Comparison of ENCODE assay signal across 1 cellular context in the genomic region with DNA sequence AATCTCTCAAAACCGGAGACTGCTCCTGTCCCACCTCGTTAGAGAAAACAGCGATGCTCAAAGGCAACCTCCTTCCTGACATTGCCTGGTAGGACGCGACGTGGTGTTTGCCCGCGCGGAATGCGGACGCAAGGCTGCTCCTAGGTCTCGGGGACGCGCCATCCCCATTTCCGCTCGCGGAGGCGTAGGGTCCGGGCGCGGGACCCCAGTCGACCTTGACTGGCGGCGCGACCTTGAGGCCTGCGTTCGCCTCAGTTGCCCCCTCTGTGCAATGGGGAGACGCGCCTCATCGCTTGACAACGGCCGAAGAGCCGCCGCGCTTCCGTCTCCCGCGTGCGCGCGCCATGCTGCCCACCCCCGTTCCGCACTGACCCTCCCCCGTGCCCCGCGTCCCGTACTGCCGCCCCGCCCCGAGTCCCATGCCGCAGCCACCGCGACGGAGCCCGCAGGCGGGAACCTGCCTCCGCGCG.
TF ChIP-seq lines count a peak whose summit lies in the region.

No MANE protein-coding gene starts in this region.

TF ChIP-seq in HepG2, 621 proteins besides CTCF, POLR2A, EP300 and RAD21 (continued from another document and continues in another):
- TF ChIP-seq ZNF124 (CRISPR knock-in tag; IDR thresholded peaks at IDR 0.05) (no peak), ZNF24 (IDR thresholded peaks at IDR 0.05) (no peak), ZFX (CRISPR knock-in tag; IDR thresholded peaks at IDR 0.05; ENCODE audit: low read depth) (no peak; the same call in 1 of the 2 replicates), SETDB1 (CRISPR knock-in tag; IDR thresholded peaks at IDR 0.05; ENCODE audit: borderline replicate concordance) (no peak), ZFYVE20 (CRISPR knock-in tag; IDR thresholded peaks at IDR 0.05; ENCODE audit: borderline replicate concordance, low read depth) (no peak), ZBTB7B (CRISPR knock-in tag; IDR thresholded peaks at IDR 0.05) (0 out of 2 replicates have a peak, but pooled peaks have one; percentile 73), ZNF678 (CRISPR knock-in tag; IDR thresholded peaks at IDR 0.05) (no peak; the same call in 1 of the 2 replicates), GTF2F1 (IDR thresholded peaks at IDR 0.05; ENCODE audit: low read length) (no peak), STAT6 (CRISPR knock-in tag; IDR thresholded peaks at IDR 0.05; ENCODE audit: borderline replicate concordance) (no peak), DPF2 (CRISPR knock-in tag; IDR thresholded peaks at IDR 0.05; ENCODE audit: borderline replicate concordance, low read depth) (no peak), FIP1L1 (IDR thresholded peaks at IDR 0.05; ENCODE audit: borderline replicate concordance, insufficient read depth, low read depth, low read length) (no peak), CENPX (CRISPR knock-in tag; IDR thresholded peaks at IDR 0.05) (no peak), ZSCAN31 (CRISPR knock-in tag; IDR thresholded peaks at IDR 0.05; ENCODE audit: low read depth) (no peak; the same call in 1 of the 2 replicates), ZNF747 (CRISPR knock-in tag; IDR thresholded peaks at IDR 0.05; ENCODE audit: borderline replicate concordance) (peak; percentile 69; the same call in 1 of the 2 replicates), ZNF580 (CRISPR knock-in tag; IDR thresholded peaks at IDR 0.05; ENCODE audit: borderline replicate concordance, low read depth) (no peak), DRAP1 (CRISPR knock-in tag; IDR thresholded peaks at IDR 0.05) (no peak), ATF4 (CRISPR knock-in tag; IDR thresholded peaks at IDR 0.05) (no peak; a peak in 2 of 4 replicates), KLF6 (CRISPR knock-in tag; IDR thresholded peaks at IDR 0.05) (no peak), PLRG1 (conservative IDR thresholded peaks at IDR 0.05) (no peak), ZNF703 (CRISPR knock-in tag; IDR thresholded peaks at IDR 0.05; ENCODE audit: borderline replicate concordance) (no peak), TRIM24 (CRISPR knock-in tag; IDR thresholded peaks at IDR 0.05) (no peak), ZBTB38 (CRISPR knock-in tag; IDR thresholded peaks at IDR 0.05) (no peak; the same call in 1 of the 2 replicates), GFI1 (CRISPR knock-in tag; IDR thresholded peaks at IDR 0.05; ENCODE audit: borderline replicate concordance) (no peak), ISX (CRISPR knock-in tag; conservative IDR thresholded peaks at IDR 0.05) (no peak), BCL6 (CRISPR knock-in tag; IDR thresholded peaks at IDR 0.05) (no peak), SAFB2 (CRISPR knock-in tag; IDR thresholded peaks at IDR 0.05; ENCODE audit: borderline replicate concordance, low read depth) (no peak), SUZ12 (IDR thresholded peaks at IDR 0.05; ENCODE audit: low read depth, low read length) (no peak), MATR3 (CRISPR knock-in tag; IDR thresholded peaks at IDR 0.05) (no peak), HCFC1 (IDR thresholded peaks at IDR 0.05; ENCODE audit: low read depth, low read length) (no peak), MED1 (CRISPR knock-in tag; IDR thresholded peaks at IDR 0.05) (peak; percentile 22), GRHL1 (CRISPR knock-in tag; conservative IDR thresholded peaks at IDR 0.05) (no peak), MLLT10 (CRISPR knock-in tag; IDR thresholded peaks at IDR 0.05) (no peak), ZMYM2 (CRISPR knock-in tag; IDR thresholded peaks at IDR 0.05) (peak; percentile 95), ZNF615 (CRISPR knock-in tag; IDR thresholded peaks at IDR 0.05; ENCODE audit: borderline replicate concordance) (no peak)
- TF ChIP-seq, protein P1, sequence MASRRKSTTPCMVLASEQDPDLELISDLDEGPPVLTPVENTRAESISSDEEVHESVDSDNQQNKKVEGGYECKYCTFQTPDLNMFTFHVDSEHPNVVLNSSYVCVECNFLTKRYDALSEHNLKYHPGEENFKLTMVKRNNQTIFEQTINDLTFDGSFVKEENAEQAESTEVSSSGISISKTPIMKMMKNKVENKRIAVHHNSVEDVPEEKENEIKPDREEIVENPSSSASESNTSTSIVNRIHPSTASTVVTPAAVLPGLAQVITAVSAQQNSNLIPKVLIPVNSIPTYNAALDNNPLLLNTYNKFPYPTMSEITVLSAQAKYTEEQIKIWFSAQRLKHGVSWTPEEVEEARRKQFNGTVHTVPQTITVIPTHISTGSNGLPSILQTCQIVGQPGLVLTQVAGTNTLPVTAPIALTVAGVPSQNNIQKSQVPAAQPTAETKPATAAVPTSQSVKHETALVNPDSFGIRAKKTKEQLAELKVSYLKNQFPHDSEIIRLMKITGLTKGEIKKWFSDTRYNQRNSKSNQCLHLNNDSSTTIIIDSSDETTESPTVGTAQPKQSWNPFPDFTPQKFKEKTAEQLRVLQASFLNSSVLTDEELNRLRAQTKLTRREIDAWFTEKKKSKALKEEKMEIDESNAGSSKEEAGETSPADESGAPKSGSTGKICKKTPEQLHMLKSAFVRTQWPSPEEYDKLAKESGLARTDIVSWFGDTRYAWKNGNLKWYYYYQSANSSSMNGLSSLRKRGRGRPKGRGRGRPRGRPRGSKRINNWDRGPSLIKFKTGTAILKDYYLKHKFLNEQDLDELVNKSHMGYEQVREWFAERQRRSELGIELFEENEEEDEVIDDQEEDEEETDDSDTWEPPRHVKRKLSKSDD (CRISPR knock-in tag; IDR thresholded peaks at IDR 0.05; ENCODE audit: low read depth) = 0 out of 2 replicates have a peak, but pooled peaks have one; percentile 69
- TF ChIP-seq, protein P2, sequence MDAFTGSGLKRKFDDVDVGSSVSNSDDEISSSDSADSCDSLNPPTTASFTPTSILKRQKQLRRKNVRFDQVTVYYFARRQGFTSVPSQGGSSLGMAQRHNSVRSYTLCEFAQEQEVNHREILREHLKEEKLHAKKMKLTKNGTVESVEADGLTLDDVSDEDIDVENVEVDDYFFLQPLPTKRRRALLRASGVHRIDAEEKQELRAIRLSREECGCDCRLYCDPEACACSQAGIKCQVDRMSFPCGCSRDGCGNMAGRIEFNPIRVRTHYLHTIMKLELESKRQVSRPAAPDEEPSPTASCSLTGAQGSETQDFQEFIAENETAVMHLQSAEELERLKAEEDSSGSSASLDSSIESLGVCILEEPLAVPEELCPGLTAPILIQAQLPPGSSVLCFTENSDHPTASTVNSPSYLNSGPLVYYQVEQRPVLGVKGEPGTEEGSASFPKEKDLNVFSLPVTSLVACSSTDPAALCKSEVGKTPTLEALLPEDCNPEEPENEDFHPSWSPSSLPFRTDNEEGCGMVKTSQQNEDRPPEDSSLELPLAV (CRISPR knock-in tag; conservative IDR thresholded peaks at IDR 0.05; ENCODE audit: low read depth) = no peak
- TF ChIP-seq, protein P3, sequence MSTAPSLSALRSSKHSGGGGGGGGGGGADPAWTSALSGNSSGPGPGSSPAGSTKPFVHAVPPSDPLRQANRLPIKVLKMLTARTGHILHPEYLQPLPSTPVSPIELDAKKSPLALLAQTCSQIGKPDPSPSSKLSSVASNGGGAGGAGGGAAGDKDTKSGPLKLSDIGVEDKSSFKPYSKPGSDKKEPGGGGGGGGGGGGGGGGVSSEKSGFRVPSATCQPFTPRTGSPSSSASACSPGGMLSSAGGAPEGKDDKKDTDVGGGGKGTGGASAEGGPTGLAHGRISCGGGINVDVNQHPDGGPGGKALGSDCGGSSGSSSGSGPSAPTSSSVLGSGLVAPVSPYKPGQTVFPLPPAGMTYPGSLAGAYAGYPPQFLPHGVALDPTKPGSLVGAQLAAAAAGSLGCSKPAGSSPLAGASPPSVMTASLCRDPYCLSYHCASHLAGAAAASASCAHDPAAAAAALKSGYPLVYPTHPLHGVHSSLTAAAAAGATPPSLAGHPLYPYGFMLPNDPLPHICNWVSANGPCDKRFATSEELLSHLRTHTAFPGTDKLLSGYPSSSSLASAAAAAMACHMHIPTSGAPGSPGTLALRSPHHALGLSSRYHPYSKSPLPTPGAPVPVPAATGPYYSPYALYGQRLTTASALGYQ (CRISPR knock-in tag; IDR thresholded peaks at IDR 0.05) = no peak
- TF ChIP-seq, protein P4, sequence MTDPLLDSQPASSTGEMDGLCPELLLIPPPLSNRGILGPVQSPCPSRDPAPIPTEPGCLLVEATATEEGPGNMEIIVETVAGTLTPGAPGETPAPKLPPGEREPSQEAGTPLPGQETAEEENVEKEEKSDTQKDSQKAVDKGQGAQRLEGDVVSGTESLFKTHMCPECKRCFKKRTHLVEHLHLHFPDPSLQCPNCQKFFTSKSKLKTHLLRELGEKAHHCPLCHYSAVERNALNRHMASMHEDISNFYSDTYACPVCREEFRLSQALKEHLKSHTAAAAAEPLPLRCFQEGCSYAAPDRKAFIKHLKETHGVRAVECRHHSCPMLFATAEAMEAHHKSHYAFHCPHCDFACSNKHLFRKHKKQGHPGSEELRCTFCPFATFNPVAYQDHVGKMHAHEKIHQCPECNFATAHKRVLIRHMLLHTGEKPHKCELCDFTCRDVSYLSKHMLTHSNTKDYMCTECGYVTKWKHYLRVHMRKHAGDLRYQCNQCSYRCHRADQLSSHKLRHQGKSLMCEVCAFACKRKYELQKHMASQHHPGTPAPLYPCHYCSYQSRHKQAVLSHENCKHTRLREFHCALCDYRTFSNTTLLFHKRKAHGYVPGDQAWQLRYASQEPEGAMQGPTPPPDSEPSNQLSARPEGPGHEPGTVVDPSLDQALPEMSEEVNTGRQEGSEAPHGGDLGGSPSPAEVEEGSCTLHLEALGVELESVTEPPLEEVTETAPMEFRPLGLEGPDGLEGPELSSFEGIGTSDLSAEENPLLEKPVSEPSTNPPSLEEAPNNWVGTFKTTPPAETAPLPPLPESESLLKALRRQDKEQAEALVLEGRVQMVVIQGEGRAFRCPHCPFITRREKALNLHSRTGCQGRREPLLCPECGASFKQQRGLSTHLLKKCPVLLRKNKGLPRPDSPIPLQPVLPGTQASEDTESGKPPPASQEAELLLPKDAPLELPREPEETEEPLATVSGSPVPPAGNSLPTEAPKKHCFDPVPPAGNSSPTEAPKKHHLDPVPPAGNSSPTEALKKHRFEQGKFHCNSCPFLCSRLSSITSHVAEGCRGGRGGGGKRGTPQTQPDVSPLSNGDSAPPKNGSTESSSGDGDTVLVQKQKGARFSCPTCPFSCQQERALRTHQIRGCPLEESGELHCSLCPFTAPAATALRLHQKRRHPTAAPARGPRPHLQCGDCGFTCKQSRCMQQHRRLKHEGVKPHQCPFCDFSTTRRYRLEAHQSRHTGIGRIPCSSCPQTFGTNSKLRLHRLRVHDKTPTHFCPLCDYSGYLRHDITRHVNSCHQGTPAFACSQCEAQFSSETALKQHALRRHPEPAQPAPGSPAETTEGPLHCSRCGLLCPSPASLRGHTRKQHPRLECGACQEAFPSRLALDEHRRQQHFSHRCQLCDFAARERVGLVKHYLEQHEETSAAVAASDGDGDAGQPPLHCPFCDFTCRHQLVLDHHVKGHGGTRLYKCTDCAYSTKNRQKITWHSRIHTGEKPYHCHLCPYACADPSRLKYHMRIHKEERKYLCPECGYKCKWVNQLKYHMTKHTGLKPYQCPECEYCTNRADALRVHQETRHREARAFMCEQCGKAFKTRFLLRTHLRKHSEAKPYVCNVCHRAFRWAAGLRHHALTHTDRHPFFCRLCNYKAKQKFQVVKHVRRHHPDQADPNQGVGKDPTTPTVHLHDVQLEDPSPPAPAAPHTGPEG (CRISPR knock-in tag; IDR thresholded peaks at IDR 0.05) = 0 out of 2 replicates have a peak, but pooled peaks have one; percentile 1
- TF ChIP-seq, protein P5, sequence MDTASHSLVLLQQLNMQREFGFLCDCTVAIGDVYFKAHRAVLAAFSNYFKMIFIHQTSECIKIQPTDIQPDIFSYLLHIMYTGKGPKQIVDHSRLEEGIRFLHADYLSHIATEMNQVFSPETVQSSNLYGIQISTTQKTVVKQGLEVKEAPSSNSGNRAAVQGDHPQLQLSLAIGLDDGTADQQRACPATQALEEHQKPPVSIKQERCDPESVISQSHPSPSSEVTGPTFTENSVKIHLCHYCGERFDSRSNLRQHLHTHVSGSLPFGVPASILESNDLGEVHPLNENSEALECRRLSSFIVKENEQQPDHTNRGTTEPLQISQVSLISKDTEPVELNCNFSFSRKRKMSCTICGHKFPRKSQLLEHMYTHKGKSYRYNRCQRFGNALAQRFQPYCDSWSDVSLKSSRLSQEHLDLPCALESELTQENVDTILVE (CRISPR knock-in tag; IDR thresholded peaks at IDR 0.05) = peak; percentile 36; the same call in 1 of the 2 replicates
